In genomic region chr17:37131670-37132620, GRCh38 we compare ENCODE assay signal across 2 cellular contexts.
TF ChIP-seq lines count a peak whose summit lies in the region.

No MANE protein-coding gene starts in this region.

TF ChIP-seq in HEK293, 187 proteins besides CTCF, POLR2A, EP300 and RAD21:
- TF ChIP-seq ZNF600 (tag by site-specific recombination; IDR thresholded peaks at IDR 0.05), result peak; percentile 80
- TF ChIP-seq ZSCAN18 (tag by site-specific recombination; IDR thresholded peaks at IDR 0.05), result no peak
- no peak for TF ChIP-seq ZNF157 (tag by site-specific recombination; IDR thresholded peaks at IDR 0.05)
- TF ChIP-seq KLF10 (tag by site-specific recombination; IDR thresholded peaks at IDR 0.05), result no peak
- peak; percentile 56; the same call in 1 of the 2 replicates for TF ChIP-seq ZIC2 (tag by site-specific recombination; IDR thresholded peaks at IDR 0.05)
- no peak for TF ChIP-seq ZBTB49 (tag by site-specific recombination; IDR thresholded peaks at IDR 0.05; ENCODE audit: low read depth)
- no peak for TF ChIP-seq SP7 (tag by site-specific recombination; IDR thresholded peaks at IDR 0.05)
- TF ChIP-seq PRDM1 (tag by site-specific recombination; IDR thresholded peaks at IDR 0.05), result peak; percentile 55; the same call in 1 of the 2 replicates
- no peak for TF ChIP-seq ZNF24 (tag by site-specific recombination; IDR thresholded peaks at IDR 0.05)
- TF ChIP-seq SALL2 (tag by site-specific recombination; IDR thresholded peaks at IDR 0.05; ENCODE audit: borderline replicate concordance), result no peak
- peak; percentile 60; the same call in 1 of the 2 replicates for TF ChIP-seq TRIM28 (IDR thresholded peaks at IDR 0.05; ENCODE audit: borderline replicate concordance, low read length)
- no peak for TF ChIP-seq ZBTB10 (tag by site-specific recombination; IDR thresholded peaks at IDR 0.05)
- TF ChIP-seq ZNF324 (tag by site-specific recombination; IDR thresholded peaks at IDR 0.05), result no peak

TF ChIP-seq in GM12878, 131 proteins besides CTCF, POLR2A, EP300 and RAD21:
- TF ChIP-seq POU2F2 (IDR thresholded peaks at IDR 0.05; ENCODE audit: borderline replicate concordance, low read depth, low read length) (no peak), BCL3 (IDR thresholded peaks at IDR 0.05; ENCODE audit: borderline replicate concordance, insufficient read depth, low read depth, low read length, poor library complexity, severe bottlenecking) (peak; percentile 64), IKZF2 (IDR thresholded peaks at IDR 0.05) (no peak)
